ENCODE assay signal across 29 cellular contexts in genomic region chr2:190512539-190513095, GRCh38. TPM values are rescaled to one million over a fixed set of nuclear protein-coding genes. Genes with fewer than 3 reads are reported as not detected.
DNase-seq lines count a peak whose midpoint lies in the region; ATAC-seq, FAIRE-seq and TF ChIP-seq lines count a peak whose summit lies in the region.
"Had no signal": no experiment of that assay in that cellular context is flagged by ENCODE, and none has a peak within 500 bp of the region (broad histone marks: within the 10 kb centered on the region; RNA-seq: fewer than 3 reads in every experiment).

No MANE protein-coding gene starts in this region.

- H3K36me3 Mint-ChIP-seq in activated naive CD4-positive, alpha-beta T cell treated with anti-CD3 and anti-CD28 coated beads, Interleukin-2, amount 50 U/mL, for 24 hours: peaks cover 6% of the 10 kb centered on the region
- peaks cover 0 to 27% of the 10 kb centered on the region in 2 donors for H3K36me3 Mint-ChIP-seq in activated naive CD4-positive, alpha-beta T cell treated with anti-CD3 and anti-CD28 coated beads, Interleukin-2, amount 50 U/mL, for 72 hours
- H3K36me3 Mint-ChIP-seq: brain had no signal

- DNase-seq in activated naive CD4-positive, alpha-beta T cell treated with anti-CD3 and anti-CD28 coated beads, Interleukin-2, amount 50 U/mL, for 72 hours (ENCODE audit: low spot score in 2 of 2): no peak
- DNase-seq in H54 (ENCODE audit: insufficient read length, low spot score) (no peak), SK-MEL-5 (ENCODE audit: low read depth, low spot score) (peak; percentile 23), substantia nigra (lab: John Stamatoyannopoulos, UW) (peak in 2 of 49 donors; percentile 9 to 41), foreskin keratinocyte (no peak)
- DNase-seq: activated CD4-positive, CD25-positive, alpha-beta regulatory T cell treated with anti-CD3 and anti-CD28 coated beads, Interleukin-2, amount 50 U/mL, for 72 hours; activated gamma-delta T cell; activated T-cell treated with anti-CD3 and anti-CD28 coated beads, Interleukin-2, amount 50 U/mL, for 1 hour; C1 segment of cervical spinal cord; dorsolateral prefrontal cortex; glutamatergic neuron; GM23248; KBM-7; kidney; MM.1S; natural killer cell; NCI-H146; NCI-H2107; NCI-H446 treated with DMSO at 0.1 percent for 48 hours; occipital lobe; PC-3; Right ventricle myocardium superior; stimulated activated CD4-positive, alpha-beta T cell treated with anti-CD3 and anti-CD28 coated beads, Interleukin-15, amount 100 ng/mL, for 24 hours; stimulated activated naive CD4-positive, alpha-beta T cell had no signal

- in situ Hi-C loops in SK-MEL-5 (cut with HindIII; ENCODE audit: low pct_unique_long_range_greater_than_20kb, low sequenced_read_pairs): no loop called here

- no peaks in the 10 kb centered on the region for H3K4me1 ChIP-seq in foreskin keratinocyte

- H3K4me1 Mint-ChIP-seq in activated naive CD4-positive, alpha-beta T cell treated with anti-CD3 and anti-CD28 coated beads, Interleukin-2, amount 50 U/mL, for 24 hours: peaks cover 39% of the 10 kb centered on the region
- H3K4me1 Mint-ChIP-seq: brain had no signal

- ATAC-seq in activated naive CD4-positive, alpha-beta T cell treated with anti-CD3 and anti-CD28 coated beads, Interleukin-2, amount 50 U/mL, for 72 hours: no peak
- ATAC-seq in HG02763 (IDR thresholded peaks at IDR 0.05; ENCODE audit: unreplicated experiment) (no peak), HG03139 (IDR thresholded peaks at IDR 0.05; ENCODE audit: unreplicated experiment) (no peak), foreskin keratinocyte (no peak)
- ATAC-seq: natural killer cell, PC-3 had no signal

- no peak for TF ChIP-seq POLR2A in H54 (IDR thresholded peaks at IDR 0.05; ENCODE audit: low read depth, low read length)

- H3K27ac Mint-ChIP-seq in activated naive CD4-positive, alpha-beta T cell treated with anti-CD3 and anti-CD28 coated beads, Interleukin-2, amount 50 U/mL, for 24 hours: peak overlapping the region; percentile 53
- H3K27ac Mint-ChIP-seq in activated naive CD4-positive, alpha-beta T cell treated with anti-CD3 and anti-CD28 coated beads, Interleukin-2, amount 50 U/mL, for 72 hours: no peak overlapping the region
- H3K27ac Mint-ChIP-seq: mesothelial cell of epicardium had no signal

- H3K27ac ChIP-seq in substantia nigra (ENCODE audit: low read depth, low read length, poor library complexity, severe bottlenecking) (peak overlapping the region; percentile 26), foreskin keratinocyte (no peak overlapping the region)
- H3K27ac ChIP-seq: GM23248 had no signal

- no peak overlapping the region for H3K4me3 Mint-ChIP-seq in activated naive CD4-positive, alpha-beta T cell treated with anti-CD3 and anti-CD28 coated beads, Interleukin-2, amount 50 U/mL, for 24 hours
- H3K4me3 Mint-ChIP-seq: brain, mesothelial cell of epicardium, natural killer cell had no signal

- H3K27me3 ChIP-seq in foreskin keratinocyte: no peaks in the 10 kb centered on the region
- H3K27me3 ChIP-seq: dorsolateral prefrontal cortex had no signal

- FAIRE-seq in H54 (lab: Jason Lieb, UNC): peak; percentile 30
- FAIRE-seq: kidney had no signal

- no peak for TF ChIP-seq CTCF in foreskin keratinocyte (conservative IDR thresholded peaks at IDR 0.05)

- H3K27me3 Mint-ChIP-seq in activated naive CD4-positive, alpha-beta T cell treated with anti-CD3 and anti-CD28 coated beads, Interleukin-2, amount 50 U/mL, for 24 hours: no peaks in the 10 kb centered on the region

- H3K9me3 Mint-ChIP-seq in activated naive CD4-positive, alpha-beta T cell treated with anti-CD3 and anti-CD28 coated beads, Interleukin-2, amount 50 U/mL, for 24 hours: no peaks in the 10 kb centered on the region
- H3K9me3 Mint-ChIP-seq in activated naive CD4-positive, alpha-beta T cell treated with anti-CD3 and anti-CD28 coated beads, Interleukin-2, amount 50 U/mL, for 72 hours: no peaks in the 10 kb centered on the region
- H3K9me3 Mint-ChIP-seq: brain, mesothelial cell of epicardium, natural killer cell had no signal

RNA-seq across cellular contexts. Expression of gene NEMP2, which starts 21.9 kb away (rescaled TPM):
- total RNA-seq in activated naive CD4-positive, alpha-beta T cell treated with anti-CD3 and anti-CD28 coated beads, Interleukin-2, amount 50 U/mL, for 72 hours: 10 to 100 TPM; 18.3 to 19.4 TPM
- 9.0 and 11.8 TPM in 2 replicates for total RNA-seq in SK-MEL-5 (2014; rRNA removed; shearing (Covaris generic))
- polyA plus RNA-seq in SK-MEL-5 (2015; cell fraction: cytosol; rRNA removed): 5.2 and 9.2 TPM in 2 replicates
- polyA plus RNA-seq in SK-MEL-5 (2015; cell fraction: nucleus; rRNA removed): 2.4 and 5.2 TPM in 2 replicates
- total RNA-seq in foreskin keratinocyte: 4.4 and 5.6 TPM in 2 replicates
- 2.1 and 2.2 TPM in 2 replicates for polyA plus RNA-seq in foreskin keratinocyte
